ENCODE assay signal across 1 cellular context in genomic region chr7:44212018-44212417, GRCh38.
TF ChIP-seq lines count a peak whose summit lies in the region.

No MANE protein-coding gene starts in this region.

TF ChIP-seq in GM23338, 12 proteins besides CTCF, POLR2A, EP300 and RAD21 (continued from another document):
- no peak for TF ChIP-seq ZNF331 (CRISPR knock-in tag; IDR thresholded peaks at IDR 0.05; ENCODE audit: low read depth)
- no peak for TF ChIP-seq EZH2 (IDR thresholded peaks at IDR 0.05; ENCODE audit: low read depth, unreplicated experiment)
- no peak for TF ChIP-seq CREB1 (CRISPR knock-in tag; IDR thresholded peaks at IDR 0.05; ENCODE audit: low read depth)
- TF ChIP-seq, protein P1, sequence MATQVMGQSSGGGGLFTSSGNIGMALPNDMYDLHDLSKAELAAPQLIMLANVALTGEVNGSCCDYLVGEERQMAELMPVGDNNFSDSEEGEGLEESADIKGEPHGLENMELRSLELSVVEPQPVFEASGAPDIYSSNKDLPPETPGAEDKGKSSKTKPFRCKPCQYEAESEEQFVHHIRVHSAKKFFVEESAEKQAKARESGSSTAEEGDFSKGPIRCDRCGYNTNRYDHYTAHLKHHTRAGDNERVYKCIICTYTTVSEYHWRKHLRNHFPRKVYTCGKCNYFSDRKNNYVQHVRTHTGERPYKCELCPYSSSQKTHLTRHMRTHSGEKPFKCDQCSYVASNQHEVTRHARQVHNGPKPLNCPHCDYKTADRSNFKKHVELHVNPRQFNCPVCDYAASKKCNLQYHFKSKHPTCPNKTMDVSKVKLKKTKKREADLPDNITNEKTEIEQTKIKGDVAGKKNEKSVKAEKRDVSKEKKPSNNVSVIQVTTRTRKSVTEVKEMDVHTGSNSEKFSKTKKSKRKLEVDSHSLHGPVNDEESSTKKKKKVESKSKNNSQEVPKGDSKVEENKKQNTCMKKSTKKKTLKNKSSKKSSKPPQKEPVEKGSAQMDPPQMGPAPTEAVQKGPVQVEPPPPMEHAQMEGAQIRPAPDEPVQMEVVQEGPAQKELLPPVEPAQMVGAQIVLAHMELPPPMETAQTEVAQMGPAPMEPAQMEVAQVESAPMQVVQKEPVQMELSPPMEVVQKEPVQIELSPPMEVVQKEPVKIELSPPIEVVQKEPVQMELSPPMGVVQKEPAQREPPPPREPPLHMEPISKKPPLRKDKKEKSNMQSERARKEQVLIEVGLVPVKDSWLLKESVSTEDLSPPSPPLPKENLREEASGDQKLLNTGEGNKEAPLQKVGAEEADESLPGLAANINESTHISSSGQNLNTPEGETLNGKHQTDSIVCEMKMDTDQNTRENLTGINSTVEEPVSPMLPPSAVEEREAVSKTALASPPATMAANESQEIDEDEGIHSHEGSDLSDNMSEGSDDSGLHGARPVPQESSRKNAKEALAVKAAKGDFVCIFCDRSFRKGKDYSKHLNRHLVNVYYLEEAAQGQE (IDR thresholded peaks at IDR 0.05; ENCODE audit: unreplicated experiment): no peak
- TF ChIP-seq ZNF114 (CRISPR knock-in tag; IDR thresholded peaks at IDR 0.05): no peak
- TF ChIP-seq ZNF462 (CRISPR knock-in tag; IDR thresholded peaks at IDR 0.05): no peak
